ENCODE assay signal across 28 cellular contexts in the genomic region with DNA sequence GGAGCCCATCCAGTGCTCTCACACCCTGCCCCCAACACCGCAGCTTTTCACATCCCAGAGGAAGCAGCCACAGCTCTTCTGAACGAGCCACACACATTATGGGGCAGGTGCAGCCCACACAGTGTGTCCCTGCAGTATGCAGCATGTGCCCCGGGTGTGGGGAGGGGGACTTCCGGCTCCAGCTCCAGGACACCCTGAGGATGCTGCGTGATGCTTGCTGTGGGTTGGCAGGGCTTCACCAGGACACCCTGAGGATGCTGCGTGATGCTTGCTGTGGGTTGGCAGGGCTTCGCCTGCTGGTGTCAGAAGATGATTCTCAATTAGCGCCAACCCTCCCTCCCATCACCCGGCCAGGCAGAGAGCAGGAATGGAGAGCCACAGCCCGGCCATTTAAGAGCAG.
"Had no signal": no experiment of that assay in that cellular context is flagged by ENCODE, and none has a peak within 500 bp of the region (broad histone marks: within the 10 kb centered on the region; RNA-seq: fewer than 3 reads in every experiment).

No MANE protein-coding gene starts in this region.

- H3K27me3 ChIP-seq: ascending aorta, body of pancreas, Peyer's patch, SJCRH30 had no signal

- H3K4me3 ChIP-seq: ascending aorta, body of pancreas, Peyer's patch, SJCRH30 had no signal

- H3K9ac ChIP-seq: SK-N-SH had no signal

- DNase-seq: activated CD4-positive, alpha-beta memory T cell treated with anti-CD3 and anti-CD28 coated beads for 36 hours; activated CD4-positive, alpha-beta T cell treated with anti-CD3 and anti-CD28 coated beads for 48 hours; activated CD4-positive, CD25-positive, alpha-beta regulatory T cell treated with anti-CD3 and anti-CD28 coated beads, Interleukin-2, amount 50 U/mL, for 72 hours; activated naive CD4-positive, alpha-beta T cell treated with Interleukin-2 at 50 U/mL for 16 hours; activated naive CD8-positive, alpha-beta T cell treated with anti-CD3 and anti-CD28 coated beads, Interleukin-2, amount 50 U/mL, for 24 hours; activated T-cell treated with anti-CD3 and anti-CD28 coated beads for 4 hours; amniotic stem cell; body of pancreas; central memory CD4-positive, alpha-beta T cell; Kasumi-1; KBM-7; NCI-H1105 treated with DMSO at 0.1 percent for 48 hours; NCI-H1436 treated with DMSO at 0.1 percent for 48 hours; NCI-H187; NCI-H2081; NCI-H510A treated with DMSO at 0.1 percent for 48 hours; NCI-H69; SJCRH30; SW 1271; T-helper 9 cell had no signal

- H3K4me1 Mint-ChIP-seq: activated naive CD8-positive, alpha-beta T cell treated with anti-CD3 and anti-CD28 coated beads, Interleukin-2, amount 50 U/mL, for 24 hours; WTC11 had no signal

- H3K27me3 Mint-ChIP-seq: activated CD4-positive, alpha-beta memory T cell treated with anti-CD3 and anti-CD28 coated beads for 36 hours; activated naive CD8-positive, alpha-beta T cell treated with anti-CD3 and anti-CD28 coated beads, Interleukin-2, amount 50 U/mL, for 24 hours had no signal

- FAIRE-seq: bronchial epithelial cell had no signal

- H3K9me3 Mint-ChIP-seq: activated CD4-positive, alpha-beta memory T cell treated with anti-CD3 and anti-CD28 coated beads for 36 hours; activated naive CD4-positive, alpha-beta T cell treated with anti-CD3 and anti-CD28 coated beads, Interleukin-2, amount 50 U/mL, for 72 hours; activated naive CD8-positive, alpha-beta T cell treated with anti-CD3 and anti-CD28 coated beads, Interleukin-2, amount 50 U/mL, for 24 hours; T-helper 1 cell treated with Interleukin-12 subunit alpha and Interleukin-12 subunit beta and Interleukin-4 antibody, amounts not matched to agents 30 μg/mL and 1 μg/mL, for 36 hours had no signal

- H3K4me1 ChIP-seq: ascending aorta, body of pancreas, Peyer's patch, SJCRH30 had no signal

- H3K27ac Mint-ChIP-seq: activated CD4-positive, alpha-beta memory T cell treated with anti-CD3 and anti-CD28 coated beads for 36 hours; activated naive CD4-positive, alpha-beta T cell treated with anti-CD3 and anti-CD28 coated beads, Interleukin-2, amount 50 U/mL, for 72 hours; activated naive CD8-positive, alpha-beta T cell treated with anti-CD3 and anti-CD28 coated beads, Interleukin-2, amount 50 U/mL, for 24 hours; T-helper 1 cell treated with Interleukin-12 subunit alpha and Interleukin-12 subunit beta and Interleukin-4 antibody, amounts not matched to agents 30 μg/mL and 1 μg/mL, for 36 hours; WTC11 had no signal

- H3K4me2 ChIP-seq: SK-N-SH had no signal

- H3K4me3 Mint-ChIP-seq: activated CD4-positive, alpha-beta memory T cell treated with anti-CD3 and anti-CD28 coated beads for 36 hours; activated naive CD8-positive, alpha-beta T cell treated with anti-CD3 and anti-CD28 coated beads, Interleukin-2, amount 50 U/mL, for 24 hours; T-helper 1 cell treated with Interleukin-12 subunit alpha and Interleukin-12 subunit beta and Interleukin-4 antibody, amounts not matched to agents 30 μg/mL and 1 μg/mL, for 36 hours; WTC11 had no signal

- ATAC-seq: activated naive CD4-positive, alpha-beta T cell treated with anti-CD3 and anti-CD28 coated beads, Interleukin-2, amount 50 U/mL, for 72 hours; activated naive CD8-positive, alpha-beta T cell treated with anti-CD3 and anti-CD28 coated beads, Interleukin-2, amount 50 U/mL, for 24 hours; body of pancreas; WTC11 had no signal

- H3K9me3 ChIP-seq: ascending aorta, body of pancreas, Peyer's patch, SJCRH30, SK-N-SH had no signal

- H3K27ac ChIP-seq: ascending aorta, body of pancreas, Peyer's patch, RWPE1, SJCRH30 had no signal
